ENCODE assay signal across 12 cellular contexts in genomic region chr15:58477228-58477627, GRCh38. TPM values are rescaled to one million over a fixed set of nuclear protein-coding genes. Genes with fewer than 3 reads are reported as not detected.
DNase-seq lines count a peak whose midpoint lies in the region; ATAC-seq and TF ChIP-seq lines count a peak whose summit lies in the region.
"Had no signal": no experiment of that assay in that cellular context is flagged by ENCODE, and none has a peak within 500 bp of the region (broad histone marks: within the 10 kb centered on the region; RNA-seq: fewer than 3 reads in every experiment).

No MANE protein-coding gene starts in this region.

- H3K4me3 ChIP-seq in OCI-LY1 (ENCODE audit: low read depth, low read length, poor library complexity, severe bottlenecking) (peak overlapping the region; percentile 25), fibroblast of lung (replicated peaks in 1 of 4; ENCODE audit: control extremely low read depth in 1 of 4, insufficient read depth in 1 of 4, low read depth in 3 of 4, low read length in 4 of 4) (no peak overlapping the region)
- H3K4me3 ChIP-seq: cardiac muscle cell had no signal

- no peaks in the 10 kb centered on the region for H3F3A ChIP-seq in OCI-LY1 (ENCODE audit: insufficient read depth, low read length)

- H3K9ac ChIP-seq in OCI-LY1 (ENCODE audit: low read length) (peak overlapping the region; percentile 62), fibroblast of lung (ENCODE audit: insufficient read depth, low read length) (no peak overlapping the region)

- peak overlapping the region; percentile 93 for H3K27ac ChIP-seq in OCI-LY1 (ENCODE audit: low read depth, low read length, poor library complexity, severe bottlenecking)
- H3K27ac ChIP-seq in fibroblast of lung (ENCODE audit: insufficient read depth, low read length) = no peak overlapping the region
- H3K27ac ChIP-seq: cardiac muscle cell had no signal

- ATAC-seq in activated CD8-positive, alpha-beta memory T cell treated with anti-CD3 and anti-CD28 coated beads, Interleukin-2, amount 10 ng/mL, durations not matched to agents 7 days and 5 days = peak; percentile 51

- peak overlapping the region; percentile 94 for H3K27ac Mint-ChIP-seq in activated CD8-positive, alpha-beta memory T cell treated with anti-CD3 and anti-CD28 coated beads, Interleukin-2, amount 10 ng/mL, durations not matched to agents 7 days and 5 days
- peak overlapping the region; percentile 72 for H3K27ac Mint-ChIP-seq in type B pancreatic cell

- peaks cover 59% of the 10 kb centered on the region for H3K4me1 Mint-ChIP-seq in activated CD8-positive, alpha-beta memory T cell treated with anti-CD3 and anti-CD28 coated beads, Interleukin-2, amount 10 ng/mL, durations not matched to agents 7 days and 5 days
- peaks cover 62% of the 10 kb centered on the region for H3K4me1 Mint-ChIP-seq in type B pancreatic cell (ENCODE audit: unreplicated experiment)

- TF ChIP-seq CTCF in OCI-LY1 (IDR thresholded peaks at IDR 0.05; ENCODE audit: low read length) (no peak), fibroblast of lung (conservative IDR thresholded peaks at IDR 0.05 in 1 of 2, IDR thresholded peaks at IDR 0.05 in 1 of 2; ENCODE audit: low read depth in 1 of 2, low read length in 2 of 2) (no peak), type B pancreatic cell (conservative IDR thresholded peaks at IDR 0.05) (no peak)

- H3K36me3 Mint-ChIP-seq in activated CD8-positive, alpha-beta memory T cell treated with anti-CD3 and anti-CD28 coated beads, Interleukin-2, amount 10 ng/mL, durations not matched to agents 7 days and 5 days = peaks cover 7% of the 10 kb centered on the region
- H3K36me3 Mint-ChIP-seq in type B pancreatic cell = peaks cover 4% of the 10 kb centered on the region

- H3K9me3 ChIP-seq in OCI-LY1 (ENCODE audit: low read length) = no peaks in the 10 kb centered on the region
- H3K9me3 ChIP-seq in fibroblast of lung (ENCODE audit: control insufficient read depth, insufficient read depth, low read depth, low read length) = no peaks in the 10 kb centered on the region
- H3K9me3 ChIP-seq: BE2C had no signal

- DNase-seq in activated CD8-positive, alpha-beta memory T cell treated with anti-CD3 and anti-CD28 coated beads, Interleukin-2, amount 10 ng/mL, durations not matched to agents 7 days and 5 days = peak; percentile 77
- DNase-seq in activated CD8-positive, alpha-beta memory T cell treated with anti-CD3 and anti-CD28 coated beads, Interleukin-2, amount 50 U/mL, for 48 hours = no peak
- DNase-seq in fibroblast of lung (ENCODE audit: low read depth in 2 of 2) = no peak
- no peak for DNase-seq in type B pancreatic cell (ENCODE audit: extremely low spot score, unreplicated experiment)
- no peak for DNase-seq in NCI-H446 treated with DMSO at 0.1 percent for 48 hours (lab: John Stamatoyannopoulos, UW)
- no peak for DNase-seq in DMS153 treated with DMSO at 0.1 percent for 48 hours (lab: John Stamatoyannopoulos, UW; ENCODE audit: unreplicated experiment)
- DNase-seq in NCI-H226 = no peak
- DNase-seq: activated CD8-positive, alpha-beta memory T cell treated with anti-CD3 and anti-CD28 coated beads, Interleukin-2, amount 50 U/mL, for 4 hours; BE2C; kidney glomerular epithelial cell had no signal

- H4K20me1 ChIP-seq in OCI-LY1 (ENCODE audit: insufficient read depth, low read length) (no peaks in the 10 kb centered on the region), fibroblast of lung (ENCODE audit: control insufficient read depth, extremely low read depth, insufficient read depth, low read length) (no peaks in the 10 kb centered on the region)

- H3K4me2 ChIP-seq in OCI-LY1 (ENCODE audit: low read length) (peak overlapping the region; percentile 57), fibroblast of lung (ENCODE audit: extremely low read depth, insufficient read depth, low read length) (peak overlapping the region; percentile 7)

- H3K4me3 Mint-ChIP-seq in activated CD8-positive, alpha-beta memory T cell treated with anti-CD3 and anti-CD28 coated beads, Interleukin-2, amount 10 ng/mL, durations not matched to agents 7 days and 5 days = peak overlapping the region; percentile 40
- peak overlapping the region; percentile 48 for H3K4me3 Mint-ChIP-seq in type B pancreatic cell

- peaks cover 57% of the 10 kb centered on the region for H3K4me1 ChIP-seq in OCI-LY1 (ENCODE audit: insufficient read depth, low read length, severe bottlenecking)
- H3K4me1 ChIP-seq in fibroblast of lung (ENCODE audit: control insufficient read depth, extremely low read depth, insufficient read depth, low read length) = peaks cover 11% of the 10 kb centered on the region
- H3K4me1 ChIP-seq: BE2C had no signal

- H3K9me2 ChIP-seq in OCI-LY1 (ENCODE audit: low read depth, low read length) = no peaks in the 10 kb centered on the region

- H3K27me3 ChIP-seq in OCI-LY1 (ENCODE audit: insufficient read depth, low read length) (no peaks in the 10 kb centered on the region), fibroblast of lung (ENCODE audit: control insufficient read depth, insufficient read depth, low read length) (no peaks in the 10 kb centered on the region)
- H3K27me3 ChIP-seq: BE2C, cardiac muscle cell had no signal

- H3K36me3 ChIP-seq in OCI-LY1 (ENCODE audit: insufficient read depth, low read length) (no peaks in the 10 kb centered on the region), fibroblast of lung (ENCODE audit: control insufficient read depth, insufficient read depth, low read length) (no peaks in the 10 kb centered on the region)
- H3K36me3 ChIP-seq: BE2C, cardiac muscle cell had no signal

- CTCF ChIA-PET in activated CD8-positive, alpha-beta memory T cell treated with anti-CD3 and anti-CD28 coated beads, Interleukin-2, amount 10 ng/mL, durations not matched to agents 7 days and 5 days (lab: Charles Lee) = interaction anchor here (1.2 to 2.4 kb wide), 4 partner anchors 17 to 40 kb away, joined by 3 to 8 read pairs (median 6); no protein-coding TSS in a partner anchor

- no peaks in the 10 kb centered on the region for H3K27me3 Mint-ChIP-seq in activated CD8-positive, alpha-beta memory T cell treated with anti-CD3 and anti-CD28 coated beads, Interleukin-2, amount 10 ng/mL, durations not matched to agents 7 days and 5 days
- no peaks in the 10 kb centered on the region for H3K27me3 Mint-ChIP-seq in type B pancreatic cell

- no peaks in the 10 kb centered on the region for H3K9me3 Mint-ChIP-seq in activated CD8-positive, alpha-beta memory T cell treated with anti-CD3 and anti-CD28 coated beads, Interleukin-2, amount 10 ng/mL, durations not matched to agents 7 days and 5 days (ENCODE audit: low read depth)
- peaks cover 13% of the 10 kb centered on the region for H3K9me3 Mint-ChIP-seq in type B pancreatic cell

- H2AFZ ChIP-seq in OCI-LY1 (ENCODE audit: low read length) (no peak overlapping the region), fibroblast of lung (ENCODE audit: low read length) (peak overlapping the region; percentile 66)

- H3K79me2 ChIP-seq in OCI-LY1 (ENCODE audit: insufficient read depth, low read length) (no peaks in the 10 kb centered on the region), fibroblast of lung (ENCODE audit: control insufficient read depth, insufficient read depth, low read length) (no peaks in the 10 kb centered on the region)

RNA-seq across cellular contexts. Expression of gene LIPC, which starts 45.4 kb away (rescaled TPM):
- 1 to 10 TPM; 5.3 to 9.0 TPM for total RNA-seq in activated CD8-positive, alpha-beta memory T cell treated with anti-CD3 and anti-CD28 coated beads, Interleukin-2, amount 10 ng/mL, durations not matched to agents 7 days and 5 days
- total RNA-seq in fibroblast of lung = 3.1 and 4.0 TPM in 2 replicates
- polyA plus RNA-seq in fibroblast of lung = 0.51 and 0.82 TPM in 2 replicates
- 0.81 and 1.3 TPM in 2 replicates for polyA plus RNA-seq in fibroblast of lung (2012)
- 0.67 TPM in 1 of 2 replicates, not detected in the other for polyA minus RNA-seq in fibroblast of lung (ENCODE audit: low replicate concordance)
- 10.9 and 33.1 TPM in 2 replicates for total RNA-seq in type B pancreatic cell (ENCODE audit: low replicate concordance)
- total RNA-seq: cardiac muscle cell had no signal
- polyA plus RNA-seq: cardiac muscle cell had no signal
